Comparison of ENCODE assay signal across 7 cellular contexts in genomic region chr17:40854175-40854814, GRCh38. TPM values are rescaled to one million over a fixed set of nuclear protein-coding genes. Genes with fewer than 3 reads are reported as not detected.
DNase-seq lines count a peak whose midpoint lies in the region; ATAC-seq and TF ChIP-seq lines count a peak whose summit lies in the region.
"Had no signal": no experiment of that assay in that cellular context is flagged by ENCODE, and none has a peak within 500 bp of the region (broad histone marks: within the 10 kb centered on the region; RNA-seq: fewer than 3 reads in every experiment).

No MANE protein-coding gene starts in this region.

- H3K36me3 Mint-ChIP-seq in Calu3 (ENCODE audit: insufficient read depth, unreplicated experiment) (peaks cover 24% of the 10 kb centered on the region), progenitor cell of endocrine pancreas (ENCODE audit: insufficient read depth) (no peaks in the 10 kb centered on the region)

- H3K27ac Mint-ChIP-seq in Calu3 (ENCODE audit: unreplicated experiment) (peak overlapping the region; percentile 86), progenitor cell of endocrine pancreas (no peak overlapping the region)

- H3K27me3 ChIP-seq in kidney epithelial cell (ENCODE audit: control insufficient read depth, insufficient read depth, low read length): no peaks in the 10 kb centered on the region
- H3K27me3 ChIP-seq: adrenal gland had no signal

- H3K4me3 Mint-ChIP-seq in Calu3 (ENCODE audit: low read depth, unreplicated experiment) (peak overlapping the region; percentile 33), progenitor cell of endocrine pancreas (ENCODE audit: low read depth) (no peak overlapping the region)

- CTCF ChIA-PET in Calu3 (lab: Charles Lee): interaction anchor here (0.6 to 7.9 kb wide), 16 partner anchors 9 to 959 kb away, joined by 3 to 68 read pairs (median 4); partner anchors contain the start of gene KRTAP1-1

- H3K27me3 Mint-ChIP-seq in Calu3 (ENCODE audit: unreplicated experiment) (no peaks in the 10 kb centered on the region), progenitor cell of endocrine pancreas (peaks cover 3% of the 10 kb centered on the region)

- TF ChIP-seq CTCF in Calu3 (IDR thresholded peaks at IDR 0.05; ENCODE audit: unreplicated experiment) (no peak), kidney epithelial cell (IDR thresholded peaks at IDR 0.05; ENCODE audit: insufficient read depth, low read length, poor library complexity, severe bottlenecking) (no peak), progenitor cell of endocrine pancreas (IDR thresholded peaks at IDR 0.05; ENCODE audit: unreplicated experiment) (no peak)

- BruUV-seq in Calu3 (replicated peaks; lab: Mats Ljungman, UMichigan): no TSS peak

- H3K4me1 Mint-ChIP-seq in Calu3 (ENCODE audit: low read depth, unreplicated experiment) (peaks cover 85% of the 10 kb centered on the region), progenitor cell of endocrine pancreas (ENCODE audit: low read depth) (peaks cover 1% of the 10 kb centered on the region)

- ATAC-seq in HG03280 (IDR thresholded peaks at IDR 0.05; ENCODE audit: unreplicated experiment): no peak

- no peak for DNase-seq in Calu3
- DNase-seq in SK-MEL-5 (ENCODE audit: low read depth, low spot score): peak; percentile 59
- DNase-seq in kidney epithelial cell (ENCODE audit: low read depth): peak; percentile 72
- DNase-seq in SK-N-DZ (ENCODE audit: low spot score): no peak
- no peak for DNase-seq in progenitor cell of endocrine pancreas (ENCODE audit: low spot score, unreplicated experiment)

- intact Hi-C loops in Calu3 (cut with micrococcal nuclease; ENCODE audit: unreplicated experiment): loop anchor here (1.0 to 5.0 kb wide), 3 partner anchors 36 to 643 kb away; no protein-coding TSS in a partner anchor

- in situ Hi-C loops in SK-MEL-5 (cut with HindIII; ENCODE audit: low pct_unique_long_range_greater_than_20kb, low sequenced_read_pairs): no loop called here

- H3K9me3 Mint-ChIP-seq in Calu3 (ENCODE audit: low read depth, unreplicated experiment) (no peaks in the 10 kb centered on the region), progenitor cell of endocrine pancreas (ENCODE audit: low read depth) (no peaks in the 10 kb centered on the region)

- no peak overlapping the region for H3K4me3 ChIP-seq in kidney epithelial cell (ENCODE audit: low read depth, low read length)
- H3K4me3 ChIP-seq: adrenal gland had no signal

- H3K36me3 ChIP-seq in kidney epithelial cell (ENCODE audit: control insufficient read depth, insufficient read depth, low read length): no peaks in the 10 kb centered on the region
- H3K36me3 ChIP-seq: adrenal gland had no signal

RNA-seq across cellular contexts. Expression of gene KRT12, which starts 12.7 kb away (rescaled TPM):
- total RNA-seq in Calu3 (2022) (2.4 and 2.7 TPM in 2 replicates), kidney epithelial cell (not detected in 2 replicates), progenitor cell of endocrine pancreas (not detected in 2 replicates)
- 0.59 and 0.82 TPM in 2 replicates for total RNA-seq in SK-MEL-5 (2014; rRNA removed; shearing (Covaris generic))
- 0.58 TPM in 1 of 2 replicates, not detected in the other for polyA plus RNA-seq in SK-MEL-5 (2015; cell fraction: cytosol; rRNA removed)
- polyA plus RNA-seq in SK-MEL-5 (2015; cell fraction: nucleus; rRNA removed): not detected in 2 replicates
- 0.05 TPM in 1 of 2 replicates, not detected in the other for polyA plus RNA-seq in SK-N-DZ (2014; cell fraction: cytosol; rRNA removed)
- polyA plus RNA-seq in SK-N-DZ (2014; cell fraction: nucleus; rRNA removed): not detected in 2 replicates
- total RNA-seq: adrenal gland had no signal
- polyA plus RNA-seq: adrenal gland had no signal

RNA-seq across cellular contexts. Expression of gene KRT20, which starts 30.7 kb away (rescaled TPM):
- total RNA-seq in Calu3 (2022) (0.66 and 1.7 TPM in 2 replicates), kidney epithelial cell (not detected in 2 replicates), progenitor cell of endocrine pancreas (not detected in 2 replicates)
- total RNA-seq in SK-MEL-5 (2014; rRNA removed; shearing (Covaris generic)): not detected in 2 replicates
- polyA plus RNA-seq in SK-MEL-5 (2015; cell fraction: cytosol; rRNA removed): not detected in 2 replicates
- polyA plus RNA-seq in SK-MEL-5 (2015; cell fraction: nucleus; rRNA removed): not detected in 2 replicates
- not detected in 2 replicates for polyA plus RNA-seq in SK-N-DZ (2014; cell fraction: cytosol; rRNA removed)
- not detected in 2 replicates for polyA plus RNA-seq in SK-N-DZ (2014; cell fraction: nucleus; rRNA removed)

RNA-seq across cellular contexts. Expression of gene KRT10, which starts 31.9 kb away (rescaled TPM):
- total RNA-seq in Calu3 (2022) (171 and 188 TPM in 2 replicates), kidney epithelial cell (24.5 and 29.9 TPM in 2 replicates), progenitor cell of endocrine pancreas (33.1 and 37.5 TPM in 2 replicates)
- 8.1 and 15.9 TPM in 2 replicates for total RNA-seq in SK-MEL-5 (2014; rRNA removed; shearing (Covaris generic))
- 36.8 and 39.2 TPM in 2 replicates for polyA plus RNA-seq in SK-MEL-5 (2015; cell fraction: cytosol; rRNA removed)
- polyA plus RNA-seq in SK-MEL-5 (2015; cell fraction: nucleus; rRNA removed): 1.1 and 6.5 TPM in 2 replicates
- 8.9 and 26.5 TPM in 2 replicates for polyA plus RNA-seq in SK-N-DZ (2014; cell fraction: cytosol; rRNA removed)
- polyA plus RNA-seq in SK-N-DZ (2014; cell fraction: nucleus; rRNA removed): 2.3 and 9.6 TPM in 2 replicates

RNA-seq across cellular contexts. Expression of gene KRT28, which starts 54.5 kb away (rescaled TPM):
- total RNA-seq in Calu3 (2022) (not detected in 2 replicates), kidney epithelial cell (not detected in 2 replicates), progenitor cell of endocrine pancreas (not detected in 2 replicates)
- not detected in 2 replicates for total RNA-seq in SK-MEL-5 (2014; rRNA removed; shearing (Covaris generic))
- polyA plus RNA-seq in SK-MEL-5 (2015; cell fraction: cytosol; rRNA removed): not detected in 2 replicates
- polyA plus RNA-seq in SK-MEL-5 (2015; cell fraction: nucleus; rRNA removed): not detected in 2 replicates
- not detected in 2 replicates for polyA plus RNA-seq in SK-N-DZ (2014; cell fraction: cytosol; rRNA removed)
- not detected in 2 replicates for polyA plus RNA-seq in SK-N-DZ (2014; cell fraction: nucleus; rRNA removed)
- total RNA-seq: adrenal gland had no signal
- polyA plus RNA-seq: adrenal gland had no signal

Comparison
In these comparisons a context has a peak if more than half of its experiments do, and no peak if none do; other contexts are left out.
1. DNase-seq: peak in SK-MEL-5 (single experiment) and kidney epithelial cell (single experiment); none in Calu3 (single experiment), SK-N-DZ (single experiment) and progenitor cell of endocrine pancreas (single experiment).